1 cellular context compared by ENCODE assay signal in genomic region chr5:179619776-179620175, GRCh38.
TF ChIP-seq lines count a peak whose summit lies in the region.

No MANE protein-coding gene starts in this region.

TF ChIP-seq in IMR-90, 13 proteins besides CTCF, POLR2A, EP300 and RAD21 (continued from another document):
- no peak for TF ChIP-seq USF2 (IDR thresholded peaks at IDR 0.05; ENCODE audit: low read depth, low read length)
- TF ChIP-seq MXI1 (IDR thresholded peaks at IDR 0.05; ENCODE audit: borderline replicate concordance, low read depth, low read length), result no peak
- no peak for TF ChIP-seq CHD1 (IDR thresholded peaks at IDR 0.05; ENCODE audit: low read depth, low read length)
- TF ChIP-seq NFE2L2 (IDR thresholded peaks at IDR 0.05; ENCODE audit: low read depth, low read length), result no peak
- TF ChIP-seq CEBPB (IDR thresholded peaks at IDR 0.05; ENCODE audit: low read depth, low read length), result no peak
- no peak for TF ChIP-seq SMC3 (IDR thresholded peaks at IDR 0.05; ENCODE audit: low read depth, low read length)
TF ChIP-seq in IMR-90: peak in this region for 0.
